In the genomic region with DNA sequence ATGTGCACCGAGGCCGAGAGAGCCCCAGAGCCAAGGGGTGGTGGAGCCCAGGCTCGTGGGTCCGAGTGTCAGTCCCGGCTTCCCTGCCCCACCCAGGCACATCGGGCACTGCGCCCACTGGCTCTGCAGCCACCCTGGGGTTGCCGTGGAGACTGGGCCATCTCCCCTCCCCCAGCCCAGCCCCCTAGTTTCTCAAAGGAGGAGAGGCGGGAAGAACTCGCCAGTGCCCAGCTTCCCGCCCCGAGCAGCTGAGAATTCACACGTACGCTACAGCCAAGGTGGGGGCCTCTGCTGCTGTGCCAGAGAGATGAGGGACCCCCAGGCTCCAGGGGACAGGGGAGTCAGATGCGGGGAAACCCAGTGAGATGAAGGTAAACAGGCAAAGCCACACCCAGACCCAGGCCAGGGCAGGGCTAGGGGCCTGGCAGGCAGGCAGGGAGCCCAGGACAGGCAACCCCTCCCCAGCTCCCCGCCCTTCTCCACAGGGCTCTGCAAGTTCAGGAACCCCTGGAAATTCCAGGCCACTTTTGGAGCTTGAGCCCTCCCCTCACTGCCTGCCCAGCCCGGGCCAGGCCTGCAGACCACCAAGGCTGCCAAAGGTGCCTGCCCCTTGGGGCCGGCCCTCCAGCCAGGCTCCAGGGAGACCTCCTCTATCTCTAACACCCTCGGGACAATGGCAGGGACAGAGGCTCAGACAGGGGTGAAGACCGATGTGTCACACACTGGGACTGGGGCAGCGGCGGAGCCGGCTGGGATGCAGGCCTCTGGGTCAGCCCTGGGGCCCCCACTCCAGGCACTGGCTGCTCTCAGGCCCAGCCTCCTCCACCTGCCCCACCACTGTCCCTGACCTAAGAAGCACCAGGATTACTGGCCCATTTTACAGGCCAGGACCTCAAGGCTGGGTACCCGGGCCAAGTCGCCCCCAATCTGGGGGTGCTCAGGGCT, we compare ENCODE assay signal across 9 cellular contexts. TPM values are rescaled to one million over a fixed set of nuclear protein-coding genes. Genes with fewer than 3 reads are reported as not detected.
DNase-seq lines count a peak whose midpoint lies in the region; ATAC-seq, FAIRE-seq and TF ChIP-seq lines count a peak whose summit lies in the region.
"Had no signal": no experiment of that assay in that cellular context is flagged by ENCODE, and none has a peak within 500 bp of the region (broad histone marks: within the 10 kb centered on the region; RNA-seq: fewer than 3 reads in every experiment).

No MANE protein-coding gene starts in this region.

- H3K4me3 ChIP-seq in Panc1 (ENCODE audit: low read depth in 2 of 2, low read length in 2 of 2) (peak overlapping the region in 1 of 2 experiments; percentile 8; a peak in 1 of 4 replicates), heart right ventricle (no peak overlapping the region), pancreas (no peak overlapping the region)

- in situ Hi-C loops in Panc1 (cut with HindIII; ENCODE audit: low pct_unique_long_range_greater_than_20kb, low sequenced_read_pairs) = no loop called here

- H3K27me3 ChIP-seq in Panc1 (ENCODE audit: control insufficient read depth, insufficient read depth, low read length) = no peaks in the 10 kb centered on the region
- peaks cover 0 to 26% (median 0%) of the 10 kb centered on the region in 7 donors for H3K27me3 ChIP-seq in heart right ventricle
- no peaks in the 10 kb centered on the region for H3K27me3 ChIP-seq in pancreas

- FAIRE-seq in pancreas (lab: Jason Lieb, UNC) (no peak), H54 (lab: Jason Lieb, UNC) (no peak)

- intact Hi-C loops in Panc1 (cut with micrococcal nuclease; ENCODE audit: unreplicated experiment) (no loop called here), heart right ventricle (cut with DNase I) (no loop called here), pancreas (cut with DNase I) (no loop called here)

- TF ChIP-seq CTCF in Panc1 (IDR thresholded peaks at IDR 0.05) (no peak), heart right ventricle (IDR thresholded peaks at IDR 0.05) (no peak), pancreas (IDR thresholded peaks at IDR 0.05) (no peak)

- CTCF ChIA-PET in Panc1 (lab: Charles Lee) = interaction anchor here (0.5 to 0.6 kb wide), 2 partner anchors 22 to 23 kb away, joined by 3 to 4 read pairs; no protein-coding TSS in a partner anchor

- BruUV-seq in Panc1 (replicated peaks; lab: Mats Ljungman, UMichigan) = no TSS peak

- H3K4me1 ChIP-seq in Panc1 (ENCODE audit: control insufficient read depth, insufficient read depth, low read length) (peaks cover 84% of the 10 kb centered on the region), heart right ventricle (peaks cover 76 to 97% (median 91%) of the 10 kb centered on the region in 9 donors), pancreas (peaks cover 8 to 11% (median 8%) of the 10 kb centered on the region in 3 donors)

- DNase-seq in COR-L47 (lab: John Stamatoyannopoulos, UW) = peak; percentile 40
- DNase-seq in Panc1 (ENCODE audit: low read depth, low spot score) = no peak
- peak; percentile 5 to 55 for DNase-seq in heart right ventricle
- peak in 5 of 6 donors; percentile 22 to 70 (median 50) for DNase-seq in pancreas
- no peak for DNase-seq in H54 (ENCODE audit: insufficient read length, low spot score)
- DNase-seq in activated CD8-positive, alpha-beta memory T cell treated with anti-CD3 and anti-CD28 coated beads, Interleukin-2, amount 50 U/mL, for 48 hours = no peak
- DNase-seq in stimulated activated CD4-positive, alpha-beta T cell treated with anti-CD3 and anti-CD28 coated beads, Interleukin-2, amount 100 ng/mL, for 48 hours = no peak
- DNase-seq: activated naive CD8-positive, alpha-beta T cell treated with anti-CD3 and anti-CD28 coated beads, Interleukin-2, amount 50 U/mL, for 24 hours had no signal

- H3K27ac ChIP-seq in Panc1 (ENCODE audit: low read length) (peak overlapping the region; percentile 88), heart right ventricle (peak overlapping the region; percentile 41 to 99 (median 94)), pancreas (peak overlapping the region; percentile 41 to 70 (median 49))

- H3K9me3 ChIP-seq in Panc1 (ENCODE audit: control insufficient read depth, insufficient read depth, low read depth, low read length) (no peaks in the 10 kb centered on the region), heart right ventricle (no peaks in the 10 kb centered on the region), pancreas (no peaks in the 10 kb centered on the region)

- 48 to 55% methylated on average over 25 of the region's 25 CpGs for WGBS in heart right ventricle, 2 donors
- 68 to 70% methylated on average over 25 of the region's 25 CpGs for WGBS in pancreas, 2 donors

- H3K36me3 ChIP-seq in Panc1 (ENCODE audit: control insufficient read depth, insufficient read depth, low read length) (no peaks in the 10 kb centered on the region), heart right ventricle (peaks cover 0 to 9% (median 0%) of the 10 kb centered on the region in 9 donors), pancreas (no peaks in the 10 kb centered on the region)

- TF ChIP-seq POLR2A in H54 (IDR thresholded peaks at IDR 0.05; ENCODE audit: low read depth, low read length) = no peak

- ATAC-seq in Panc1 (peak; percentile 37), heart right ventricle (no peak), pancreas (peak in 1 of 4 donors; percentile 43), HG03354 (IDR thresholded peaks at IDR 0.05; ENCODE audit: poor library complexity, severe bottlenecking, unreplicated experiment) (no peak)
- ATAC-seq: activated naive CD8-positive, alpha-beta T cell treated with anti-CD3 and anti-CD28 coated beads, Interleukin-2, amount 50 U/mL, for 24 hours had no signal

- POLR2A ChIA-PET in Panc1 (lab: Charles Lee) = interaction anchor here (0.6 kb wide), 2 partner anchors 9 to 55 kb away, joined by 4 to 5 read pairs; no protein-coding TSS in a partner anchor

RNA-seq across cellular contexts. Expression of a gene that starts 6.0 kb away (rescaled TPM):
- total RNA-seq in Panc1 (2021; ENCODE audit: unreplicated experiment) = 497 TPM
- polyA plus RNA-seq in Panc1 (2012; ENCODE audit: insufficient read length) = 508 TPM
- 100 to 1,000 TPM in 1 of 10 donors, 10 to 100 TPM in 9; 53.9 to 146 (median 67.2) TPM for total RNA-seq in heart right ventricle
- polyA plus RNA-seq in heart right ventricle = 100 to 1,000 TPM; 103 to 358 TPM
- 10 to 100 TPM; 43.6 to 89.5 (median 59.4) TPM for total RNA-seq in pancreas
- polyA plus RNA-seq in pancreas = 100 to 1,000 TPM; 259 to 344 TPM

RNA-seq across cellular contexts. Expression of a gene that starts 25.8 kb away (rescaled TPM):
- total RNA-seq in Panc1 (2021; ENCODE audit: unreplicated experiment) (1,761 TPM), heart right ventricle (100 to 1,000 TPM; 512 to 811 (median 576) TPM), pancreas (1,000 to 10,000 TPM in 2 of 6 donors, 100 to 1,000 TPM in 4; 662 to 1,102 (median 850) TPM)
- 4,052 TPM for polyA plus RNA-seq in Panc1 (2012; ENCODE audit: insufficient read length)
- polyA plus RNA-seq in heart right ventricle (1,000 to 10,000 TPM; 1,609 to 4,111 TPM), pancreas (1,000 to 10,000 TPM; 2,124 to 2,141 TPM)

RNA-seq across cellular contexts. Expression of a gene that starts 46.0 kb away (rescaled TPM):
- total RNA-seq in Panc1 (2021; ENCODE audit: unreplicated experiment) (9.8 TPM), heart right ventricle (10 to 100 TPM in 2 of 10 donors, 1 to 10 TPM in 8; 5.6 to 11.9 (median 8.0) TPM), pancreas (1 to 10 TPM; 1.4 to 2.3 (median 1.9) TPM)
- 12.0 TPM for polyA plus RNA-seq in Panc1 (2012; ENCODE audit: insufficient read length)
- polyA plus RNA-seq in heart right ventricle (1 to 10 TPM; 2.9 to 6.9 TPM), pancreas (1 to 10 TPM; 1.5 to 2.9 TPM)

RNA-seq across cellular contexts. Expression of a gene that starts 58.3 kb away (rescaled TPM):
- total RNA-seq in Panc1 (2021; ENCODE audit: unreplicated experiment) = 194 TPM
- polyA plus RNA-seq in Panc1 (2012; ENCODE audit: insufficient read length) = 315 TPM
- total RNA-seq in heart right ventricle = 10 to 100 TPM; 67.7 to 97.0 (median 73.2) TPM
- 100 to 1,000 TPM in 1 of 2 donors, 10 to 100 TPM in 1; 81.9 to 192 TPM for polyA plus RNA-seq in heart right ventricle
- 10 to 100 TPM; 33.3 to 76.0 (median 36.5) TPM for total RNA-seq in pancreas
- polyA plus RNA-seq in pancreas = 10 to 100 TPM; 61.9 to 74.8 TPM

Comparison
In these comparisons a context has a peak if more than half of its experiments do, and no peak if none do; other contexts are left out.
1. DNase-seq: peak in COR-L47 (single experiment), heart right ventricle (2 of 2) and pancreas (5 of 6); none in Panc1 (single experiment), H54 (single experiment), activated CD8-positive, alpha-beta memory T cell treated with anti-CD3 and anti-CD28 coated beads, Interleukin-2, amount 50 U/mL, for 48 hours (single experiment) and stimulated activated CD4-positive, alpha-beta T cell treated with anti-CD3 and anti-CD28 coated beads, Interleukin-2, amount 100 ng/mL, for 48 hours (0 of 2).
2. Peak in every context shown above with its lines, with median percentiles within 50 percentile points of each other: H3K27ac ChIP-seq.